ENCODE assay signal across 21 cellular contexts in genomic region chr7:45084336-45084735, GRCh38. TPM values are rescaled to one million over a fixed set of nuclear protein-coding genes. Genes with fewer than 3 reads are reported as not detected.
DNase-seq lines count a peak whose midpoint lies in the region; ATAC-seq and TF ChIP-seq lines count a peak whose summit lies in the region.
"Had no signal": no experiment of that assay in that cellular context is flagged by ENCODE, and none has a peak within 500 bp of the region (broad histone marks: within the 10 kb centered on the region; RNA-seq: fewer than 3 reads in every experiment).

No MANE protein-coding gene starts in this region.

- intact Hi-C loops in activated CD4-positive, alpha-beta T cell treated with anti-CD3 and anti-CD28 coated beads for 36 hours (cut with DNase I, micrococcal nuclease): no loop called here
- intact Hi-C loops in testis (cut with DNase I; ENCODE audit: low total_unique reads) (no loop called here), body of pancreas (cut with DNase I) (no loop called here)

- H3K27ac ChIP-seq in testis (no peak overlapping the region), body of pancreas (no peak overlapping the region)
- H3K27ac ChIP-seq: GM23248 had no signal

- H3K4me1 Mint-ChIP-seq in activated CD4-positive, alpha-beta T cell treated with anti-CD3 and anti-CD28 coated beads for 36 hours: peaks cover 2% of the 10 kb centered on the region
- H3K4me1 Mint-ChIP-seq in activated CD4-positive, alpha-beta T cell treated with anti-CD3 and anti-CD28 coated beads, Interleukin-2, amount 10 ng/mL, durations not matched to agents 7 days and 5 days: peaks cover 5% of the 10 kb centered on the region
- peaks cover 5% of the 10 kb centered on the region for H3K4me1 Mint-ChIP-seq in chondrocyte (ENCODE audit: low read depth)
- H3K4me1 Mint-ChIP-seq in neural crest cell: peaks cover 6% of the 10 kb centered on the region
- H3K4me1 Mint-ChIP-seq in stimulated activated naive CD8-positive, alpha-beta T cell treated with anti-CD3 and anti-CD28 coated beads, Interleukin-15, amount 100 ng/mL, for 72 hours: peaks cover 3% of the 10 kb centered on the region

- no peaks in the 10 kb centered on the region for H3K27me3 ChIP-seq in testis
- no peaks in the 10 kb centered on the region for H3K27me3 ChIP-seq in body of pancreas

- no peaks in the 10 kb centered on the region for H3K9me3 ChIP-seq in testis
- H3K9me3 ChIP-seq in body of pancreas: no peaks in the 10 kb centered on the region

- H3K27ac Mint-ChIP-seq in activated CD4-positive, alpha-beta T cell treated with anti-CD3 and anti-CD28 coated beads for 36 hours: no peak overlapping the region
- no peak overlapping the region for H3K27ac Mint-ChIP-seq in activated CD4-positive, alpha-beta T cell treated with anti-CD3 and anti-CD28 coated beads, Interleukin-2, amount 10 ng/mL, durations not matched to agents 7 days and 5 days
- no peak overlapping the region for H3K27ac Mint-ChIP-seq in chondrocyte (ENCODE audit: unreplicated experiment)
- H3K27ac Mint-ChIP-seq in neural crest cell (ENCODE audit: unreplicated experiment): peak overlapping the region; percentile 27
- no peak overlapping the region for H3K27ac Mint-ChIP-seq in stimulated activated naive CD8-positive, alpha-beta T cell treated with anti-CD3 and anti-CD28 coated beads, Interleukin-15, amount 100 ng/mL, for 72 hours

- TF ChIP-seq CTCF in chondrocyte (IDR thresholded peaks at IDR 0.05) (no peak), neural crest cell (conservative IDR thresholded peaks at IDR 0.05) (no peak), testis (IDR thresholded peaks at IDR 0.05) (no peak), body of pancreas (IDR thresholded peaks at IDR 0.05) (no peak)

- CTCF ChIA-PET in activated CD4-positive, alpha-beta T cell treated with anti-CD3 and anti-CD28 coated beads for 36 hours (lab: Charles Lee): no interaction called here
- CTCF ChIA-PET in activated CD4-positive, alpha-beta T cell treated with anti-CD3 and anti-CD28 coated beads, Interleukin-2, amount 10 ng/mL, durations not matched to agents 7 days and 5 days (lab: Charles Lee): no interaction called here

- H3K9me3 Mint-ChIP-seq in activated CD4-positive, alpha-beta T cell treated with anti-CD3 and anti-CD28 coated beads for 36 hours (ENCODE audit: low read depth): no peaks in the 10 kb centered on the region
- H3K9me3 Mint-ChIP-seq in activated CD4-positive, alpha-beta T cell treated with anti-CD3 and anti-CD28 coated beads, Interleukin-2, amount 10 ng/mL, durations not matched to agents 7 days and 5 days: no peaks in the 10 kb centered on the region
- H3K9me3 Mint-ChIP-seq in chondrocyte (ENCODE audit: low read depth): no peaks in the 10 kb centered on the region
- H3K9me3 Mint-ChIP-seq in neural crest cell: no peaks in the 10 kb centered on the region
- H3K9me3 Mint-ChIP-seq in stimulated activated naive CD8-positive, alpha-beta T cell treated with anti-CD3 and anti-CD28 coated beads, Interleukin-15, amount 100 ng/mL, for 72 hours: no peaks in the 10 kb centered on the region
- H3K9me3 Mint-ChIP-seq: CD8-positive, alpha-beta memory T cell had no signal

- peaks cover 2% of the 10 kb centered on the region for H3K27me3 Mint-ChIP-seq in activated CD4-positive, alpha-beta T cell treated with anti-CD3 and anti-CD28 coated beads for 36 hours
- peaks cover 10% of the 10 kb centered on the region for H3K27me3 Mint-ChIP-seq in activated CD4-positive, alpha-beta T cell treated with anti-CD3 and anti-CD28 coated beads, Interleukin-2, amount 10 ng/mL, durations not matched to agents 7 days and 5 days
- H3K27me3 Mint-ChIP-seq in chondrocyte (ENCODE audit: low read depth) (no peaks in the 10 kb centered on the region), neural crest cell (ENCODE audit: low read depth) (peaks cover 3% of the 10 kb centered on the region)
- peaks cover 2% of the 10 kb centered on the region for H3K27me3 Mint-ChIP-seq in stimulated activated naive CD8-positive, alpha-beta T cell treated with anti-CD3 and anti-CD28 coated beads, Interleukin-15, amount 100 ng/mL, for 72 hours

- H3K36me3 Mint-ChIP-seq in activated CD4-positive, alpha-beta T cell treated with anti-CD3 and anti-CD28 coated beads for 36 hours (ENCODE audit: low read depth): no peaks in the 10 kb centered on the region
- H3K36me3 Mint-ChIP-seq in activated CD4-positive, alpha-beta T cell treated with anti-CD3 and anti-CD28 coated beads, Interleukin-2, amount 10 ng/mL, durations not matched to agents 7 days and 5 days (ENCODE audit: low read depth): no peaks in the 10 kb centered on the region
- H3K36me3 Mint-ChIP-seq in chondrocyte (ENCODE audit: low read depth) (no peaks in the 10 kb centered on the region), neural crest cell (ENCODE audit: low read depth) (no peaks in the 10 kb centered on the region)
- H3K36me3 Mint-ChIP-seq: CD8-positive, alpha-beta memory T cell had no signal

- peaks cover 28% of the 10 kb centered on the region for H3K4me1 ChIP-seq in testis
- H3K4me1 ChIP-seq in body of pancreas: peaks cover 7% of the 10 kb centered on the region

- no peak for ATAC-seq in activated CD4-positive, alpha-beta T cell treated with anti-CD3 and anti-CD28 coated beads for 36 hours
- no peak for ATAC-seq in body of pancreas
- no peak for ATAC-seq in stimulated activated naive CD8-positive, alpha-beta T cell treated with anti-CD3 and anti-CD28 coated beads, Interleukin-15, amount 100 ng/mL, for 72 hours
- ATAC-seq: HCT116, Right ventricle myocardium inferior had no signal

- H3K4me3 ChIP-seq in testis (no peak overlapping the region), body of pancreas (no peak overlapping the region)
- H3K4me3 ChIP-seq: GM23248 had no signal

- TF ChIP-seq POLR2A in testis (IDR thresholded peaks at IDR 0.05) (no peak), body of pancreas (IDR thresholded peaks at IDR 0.05) (no peak)

- 58 to 67% methylated on average over 4 to 5 of the region's 5 CpGs for WGBS in testis, 2 donors
- WGBS in body of pancreas, 2 donors: 77 to 83% methylated on average over 1 to 5 of the region's 5 CpGs

- DNase-seq in activated CD4-positive, alpha-beta T cell treated with anti-CD3 and anti-CD28 coated beads for 36 hours: peak; percentile 2
- no peak for DNase-seq in activated CD4-positive, alpha-beta T cell treated with anti-CD3 and anti-CD28 coated beads, Interleukin-2, amount 10 ng/mL, durations not matched to agents 7 days and 5 days
- DNase-seq in chondrocyte (ENCODE audit: low spot score) (peak; percentile 39), neural crest cell (ENCODE audit: low read depth, low spot score) (no peak), testis (peak; percentile 36), body of pancreas (no peak), OCI-M2 (lab: John Stamatoyannopoulos, UW; ENCODE audit: unreplicated experiment) (no peak)
- DNase-seq in stimulated activated naive CD8-positive, alpha-beta T cell treated with anti-CD3 and anti-CD28 coated beads, Interleukin-15, amount 100 ng/mL, for 72 hours: no peak
- DNase-seq: 8988T, DMS79 treated with DMSO at 0.1 percent for 48 hours, GM23248, NCI-H1048, NCI-H146, NCI-H2081 treated with DMSO at 0.1 percent for 48 hours, NCI-H510A treated with DMSO at 0.1 percent for 48 hours, NCI-H82 had no signal

- H3K36me3 ChIP-seq in testis (ENCODE audit: low read depth, missing control alignments) (no peaks in the 10 kb centered on the region), body of pancreas (replicated peaks in 1 of 2; ENCODE audit: insufficient read depth in 1 of 2, low read depth in 2 of 2) (no peaks in the 10 kb centered on the region)

- H3K4me3 Mint-ChIP-seq in activated CD4-positive, alpha-beta T cell treated with anti-CD3 and anti-CD28 coated beads for 36 hours: no peak overlapping the region
- H3K4me3 Mint-ChIP-seq in activated CD4-positive, alpha-beta T cell treated with anti-CD3 and anti-CD28 coated beads, Interleukin-2, amount 10 ng/mL, durations not matched to agents 7 days and 5 days: no peak overlapping the region
- no peak overlapping the region for H3K4me3 Mint-ChIP-seq in chondrocyte (ENCODE audit: unreplicated experiment)
- H3K4me3 Mint-ChIP-seq in neural crest cell: no peak overlapping the region
- H3K4me3 Mint-ChIP-seq in stimulated activated naive CD8-positive, alpha-beta T cell treated with anti-CD3 and anti-CD28 coated beads, Interleukin-15, amount 100 ng/mL, for 72 hours: no peak overlapping the region
- H3K4me3 Mint-ChIP-seq: CD8-positive, alpha-beta memory T cell had no signal

- POLR2A ChIA-PET in activated CD4-positive, alpha-beta T cell treated with anti-CD3 and anti-CD28 coated beads for 36 hours (lab: Charles Lee): no interaction called here
- POLR2A ChIA-PET in activated CD4-positive, alpha-beta T cell treated with anti-CD3 and anti-CD28 coated beads, Interleukin-2, amount 10 ng/mL, durations not matched to agents 7 days and 5 days (lab: Charles Lee): no interaction called here

RNA-seq across cellular contexts. Expression of gene NACAD, which starts 4.4 kb away (rescaled TPM):
- under 1 TPM; 0.14 to 0.21 TPM for total RNA-seq in activated CD4-positive, alpha-beta T cell treated with anti-CD3 and anti-CD28 coated beads for 36 hours
- not detected for total RNA-seq in activated CD4-positive, alpha-beta T cell treated with anti-CD3 and anti-CD28 coated beads, Interleukin-2, amount 10 ng/mL, durations not matched to agents 7 days and 5 days
- total RNA-seq in chondrocyte (12.4 to 21.9 TPM (median 19.0 TPM) in 3 replicates), neural crest cell (7.2 and 9.7 TPM in 2 replicates), testis (10 to 100 TPM in 1 of 2 donors, 1 to 10 TPM in 1; 6.9 to 12.0 TPM), body of pancreas (1 to 10 TPM in 1 of 2 donors, under 1 TPM in 1; 0.78 to 1.6 TPM)
- 8.7 TPM for polyA plus RNA-seq in testis (ENCODE audit: insufficient read depth, low read depth, low replicate concordance)
- total RNA-seq: G401, MCF 10A had no signal

RNA-seq across cellular contexts. Expression of gene TBRG4, which starts 27.2 kb away (rescaled TPM):
- 100 to 1,000 TPM; 158 to 163 TPM for total RNA-seq in activated CD4-positive, alpha-beta T cell treated with anti-CD3 and anti-CD28 coated beads for 36 hours
- total RNA-seq in activated CD4-positive, alpha-beta T cell treated with anti-CD3 and anti-CD28 coated beads, Interleukin-2, amount 10 ng/mL, durations not matched to agents 7 days and 5 days: 100 to 1,000 TPM in 1 of 2 experiments, 10 to 100 TPM in 1; 98.9 to 102 TPM
- total RNA-seq in chondrocyte: 39.5 to 45.7 TPM (median 43.7 TPM) in 3 replicates
- total RNA-seq in neural crest cell: 104 and 109 TPM in 2 replicates
- total RNA-seq in testis: 10 to 100 TPM; 75.7 to 82.8 TPM
- polyA plus RNA-seq in testis (ENCODE audit: insufficient read depth, low read depth, low replicate concordance): 82.7 TPM
- total RNA-seq in body of pancreas: 10 to 100 TPM; 14.0 to 81.4 TPM

Comparison
In these comparisons a context has a peak if more than half of its experiments do, and no peak if none do; other contexts are left out.
1. DNase-seq: peak in activated CD4-positive, alpha-beta T cell treated with anti-CD3 and anti-CD28 coated beads for 36 hours (single experiment), chondrocyte (single experiment) and testis (single experiment); none in activated CD4-positive, alpha-beta T cell treated with anti-CD3 and anti-CD28 coated beads, Interleukin-2, amount 10 ng/mL, durations not matched to agents 7 days and 5 days (single experiment), neural crest cell (single experiment), body of pancreas (0 of 4), stimulated activated naive CD8-positive, alpha-beta T cell treated with anti-CD3 and anti-CD28 coated beads, Interleukin-15, amount 100 ng/mL, for 72 hours (0 of 2) and OCI-M2 (single experiment).